ENCODE assay signal across 9 cellular contexts in genomic region chr17:40343126-40344119, GRCh38. TPM values are rescaled to one million over a fixed set of nuclear protein-coding genes. Genes with fewer than 3 reads are reported as not detected.
DNase-seq lines count a peak whose midpoint lies in the region; ATAC-seq, FAIRE-seq and TF ChIP-seq lines count a peak whose summit lies in the region.
"Had no signal": no experiment of that assay in that cellular context is flagged by ENCODE, and none has a peak within 500 bp of the region (broad histone marks: within the 10 kb centered on the region; RNA-seq: fewer than 3 reads in every experiment).

No MANE protein-coding gene starts in this region.

- H3K9me3 Mint-ChIP-seq in activated naive CD4-positive, alpha-beta T cell treated with anti-CD3 and anti-CD28 coated beads, Interleukin-2, amount 10 ng/mL, durations not matched to agents 7 days and 5 days, result no peaks in the 10 kb centered on the region

- 28 to 29% methylated on average over 5 to 6 of the region's 15 CpGs for WGBS in mesodermal cell (ENCODE audit: insufficient coverage in 2 of 2), 2 experiments

- CTCF ChIA-PET in activated naive CD4-positive, alpha-beta T cell treated with anti-CD3 and anti-CD28 coated beads, Interleukin-2, amount 10 ng/mL, durations not matched to agents 7 days and 5 days (lab: Charles Lee), result interaction anchor here (0.6 to 3.6 kb wide), 7 partner anchors 9 to 190 kb away, joined by 3 to 13 read pairs (median 4); no protein-coding TSS in a partner anchor

- no peak for FAIRE-seq in bronchial epithelial cell (lab: Jason Lieb, UNC)

- no peak for DNase-seq in activated naive CD4-positive, alpha-beta T cell treated with anti-CD3 and anti-CD28 coated beads, Interleukin-2, amount 10 ng/mL, durations not matched to agents 7 days and 5 days
- no peak for DNase-seq in activated naive CD4-positive, alpha-beta T cell treated with anti-CD3 and anti-CD28 coated beads, Interleukin-2, amount 50 U/mL, for 16 hours
- DNase-seq in bronchial epithelial cell (ENCODE audit: low read depth) (no peak), upper lobe of right lung (peak; percentile 77), SHP77 treated with DMSO at 0.1 percent for 48 hours (lab: John Stamatoyannopoulos, UW) (no peak)

- H3K36me3 ChIP-seq in bronchial epithelial cell (ENCODE audit: control insufficient read depth, insufficient read depth, low read length) (peaks cover 2% of the 10 kb centered on the region), mesodermal cell (ENCODE audit: control insufficient read depth, insufficient read depth, low read length) (peaks cover 7% of the 10 kb centered on the region), upper lobe of right lung (peaks cover 3% of the 10 kb centered on the region)

- TF ChIP-seq CTCF in bronchial epithelial cell (IDR thresholded peaks at IDR 0.05; ENCODE audit: insufficient read depth, low read length, severe bottlenecking) (no peak), upper lobe of right lung (IDR thresholded peaks at IDR 0.05) (no peak)

- H3K27ac ChIP-seq in mesodermal cell (ENCODE audit: low read depth, low read length, severe bottlenecking) (peak overlapping the region; percentile 93), upper lobe of right lung (peak overlapping the region; percentile 94)

- H3K4me3 ChIP-seq in bronchial epithelial cell (ENCODE audit: low read depth, low read length) (peak overlapping the region; percentile 57), mesodermal cell (ENCODE audit: extremely low read depth, insufficient read depth, low read length, poor library complexity, severe bottlenecking) (peak overlapping the region; percentile 80), upper lobe of right lung (peak overlapping the region; percentile 64)

- H3K4me1 ChIP-seq in mesodermal cell (ENCODE audit: control insufficient read depth, insufficient read depth, low read length, poor library complexity, severe bottlenecking) (peaks cover 39% of the 10 kb centered on the region), upper lobe of right lung (peaks cover 65% of the 10 kb centered on the region)

- H3K4me3 Mint-ChIP-seq in activated naive CD4-positive, alpha-beta T cell treated with anti-CD3 and anti-CD28 coated beads, Interleukin-2, amount 10 ng/mL, durations not matched to agents 7 days and 5 days, result peak overlapping the region; percentile 64

- H3K9me3 ChIP-seq in mesodermal cell (ENCODE audit: control insufficient read depth, low read length) (no peaks in the 10 kb centered on the region), upper lobe of right lung (no peaks in the 10 kb centered on the region)

- peak overlapping the region; percentile 52 for H3K27ac Mint-ChIP-seq in activated naive CD4-positive, alpha-beta T cell treated with anti-CD3 and anti-CD28 coated beads, Interleukin-2, amount 10 ng/mL, durations not matched to agents 7 days and 5 days

- peaks cover 84% of the 10 kb centered on the region for H3K4me1 Mint-ChIP-seq in activated naive CD4-positive, alpha-beta T cell treated with anti-CD3 and anti-CD28 coated beads, Interleukin-2, amount 10 ng/mL, durations not matched to agents 7 days and 5 days

- H3K36me3 Mint-ChIP-seq in activated naive CD4-positive, alpha-beta T cell treated with anti-CD3 and anti-CD28 coated beads, Interleukin-2, amount 10 ng/mL, durations not matched to agents 7 days and 5 days, result peaks cover 28% of the 10 kb centered on the region

- H3K27me3 ChIP-seq in bronchial epithelial cell (ENCODE audit: control insufficient read depth, insufficient read depth, low read length) (no peaks in the 10 kb centered on the region), upper lobe of right lung (no peaks in the 10 kb centered on the region)

- no peaks in the 10 kb centered on the region for H3K27me3 Mint-ChIP-seq in activated naive CD4-positive, alpha-beta T cell treated with anti-CD3 and anti-CD28 coated beads, Interleukin-2, amount 10 ng/mL, durations not matched to agents 7 days and 5 days

- ATAC-seq in upper lobe of right lung, result no peak
- no peak for ATAC-seq in GM18519 (IDR thresholded peaks at IDR 0.05; ENCODE audit: low FRiP score, unreplicated experiment)
- no peak for ATAC-seq in GM21390 (IDR thresholded peaks at IDR 0.05; ENCODE audit: unreplicated experiment)

- intact Hi-C loops in upper lobe of right lung (cut with DNase I), result no loop called here

RNA-seq across cellular contexts. Expression of gene GJD3, which starts 21.1 kb away (rescaled TPM):
- total RNA-seq in bronchial epithelial cell (0.13 and 0.53 TPM in 2 replicates), upper lobe of right lung (2.8 TPM)
- 0.37 TPM for polyA plus RNA-seq in mesodermal cell (2013, experiment 1 of 2)
- not detected for polyA plus RNA-seq in mesodermal cell (2013, experiment 2 of 2)
- total RNA-seq: NCI-H460 had no signal

RNA-seq across cellular contexts. Expression of gene RARA, which starts 34.4 kb away (rescaled TPM):
- total RNA-seq in bronchial epithelial cell, result 1.3 and 2.3 TPM in 2 replicates
- polyA plus RNA-seq in mesodermal cell (2013, experiment 1 of 2), result 40.2 TPM
- 31.4 TPM for polyA plus RNA-seq in mesodermal cell (2013, experiment 2 of 2)
- 69.7 TPM for total RNA-seq in upper lobe of right lung

RNA-seq across cellular contexts. Expression of gene CDC6, which starts 55.7 kb away (rescaled TPM):
- total RNA-seq in bronchial epithelial cell (3.4 and 4.6 TPM in 2 replicates), upper lobe of right lung (1.4 TPM)
- 27.1 TPM for polyA plus RNA-seq in mesodermal cell (2013, experiment 1 of 2)
- polyA plus RNA-seq in mesodermal cell (2013, experiment 2 of 2), result 24.8 TPM

Comparison
In these comparisons a context has a peak if more than half of its experiments do, and no peak if none do; other contexts are left out.
1. RNA of gene RARA, which starts 34.4 kb away (total RNA-seq): 69.7 TPM in upper lobe of right lung (single experiment); 1.3 to 2.3 TPM in bronchial epithelial cell; every median in the first group is over 10 times any median in the second.
2. Peak in every context shown above with its lines, with median percentiles within 50 percentile points of each other: H3K4me3 ChIP-seq.